1 cellular context compared by ENCODE assay signal in genomic region chr1:218377143-218377660, GRCh38.
A peak's percentile ranks its signal among the peaks of the same experiment; 100 is the strongest.
TF ChIP-seq lines count a peak whose summit lies in the region.

No MANE protein-coding gene starts in this region.

TF ChIP-seq in HEK293, 187 proteins besides CTCF, POLR2A, EP300 and RAD21 (continued from another document):
- TF ChIP-seq ZNF398 (tag by site-specific recombination; IDR thresholded peaks at IDR 0.05) (peak; percentile 93), ZNF600 (tag by site-specific recombination; IDR thresholded peaks at IDR 0.05) (no peak), ZBTB1 (tag by site-specific recombination; IDR thresholded peaks at IDR 0.05) (0 out of 2 replicates have a peak, but pooled peaks have one; percentile 75), ZNF394 (tag by site-specific recombination; IDR thresholded peaks at IDR 0.05; ENCODE audit: borderline replicate concordance) (peak; percentile 57), ZNF768 (tag by site-specific recombination; IDR thresholded peaks at IDR 0.05) (no peak), GLI2 (tag by site-specific recombination; IDR thresholded peaks at IDR 0.05; ENCODE audit: borderline replicate concordance, low read depth) (0 out of 2 replicates have a peak, but pooled peaks have one; percentile 41), ZNF629 (tag by site-specific recombination; IDR thresholded peaks at IDR 0.05) (peak; percentile 83), GLIS1 (tag by site-specific recombination; IDR thresholded peaks at IDR 0.05) (0 out of 2 replicates have a peak, but pooled peaks have one; percentile 0), ZNF555 (tag by site-specific recombination; conservative IDR thresholded peaks at IDR 0.05) (no peak), ZNF335 (tag by site-specific recombination; conservative IDR thresholded peaks at IDR 0.05) (0 out of 2 replicates have a peak, but pooled peaks have one; percentile 12), OSR2 (tag by site-specific recombination; IDR thresholded peaks at IDR 0.05) (peak; percentile 64; the same call in 1 of the 2 replicates), ZNF341 (tag by site-specific recombination; IDR thresholded peaks at IDR 0.05; ENCODE audit: low read depth) (0 out of 2 replicates have a peak, but pooled peaks have one; percentile 52), ZFP3 (tag by site-specific recombination; IDR thresholded peaks at IDR 0.05; ENCODE audit: low read depth) (no peak), ZNF132 (tag by site-specific recombination; IDR thresholded peaks at IDR 0.05; ENCODE audit: borderline replicate concordance) (no peak), BCL11A (tag by site-specific recombination; IDR thresholded peaks at IDR 0.05; ENCODE audit: low read depth) (peak; percentile 67; the same call in 1 of the 2 replicates), FEZF1 (tag by site-specific recombination; IDR thresholded peaks at IDR 0.05) (peak; percentile 48), ZNF843 (tag by site-specific recombination; IDR thresholded peaks at IDR 0.05) (peak; percentile 90), KLF10 (tag by site-specific recombination; IDR thresholded peaks at IDR 0.05) (peak; percentile 83), ZNF311 (tag by site-specific recombination; IDR thresholded peaks at IDR 0.05; ENCODE audit: borderline replicate concordance) (no peak), ZEB2 (tag by site-specific recombination; IDR thresholded peaks at IDR 0.05) (peak; percentile 92), ZNF174 (tag by site-specific recombination; IDR thresholded peaks at IDR 0.05) (no peak), ZNF423 (tag by site-specific recombination; IDR thresholded peaks at IDR 0.05) (no peak), ZNF324 (tag by site-specific recombination; IDR thresholded peaks at IDR 0.05) (peak; percentile 66; the same call in 1 of the 2 replicates), ZNF776 (tag by site-specific recombination; IDR thresholded peaks at IDR 0.05; ENCODE audit: borderline replicate concordance) (no peak), MZF1 (tag by site-specific recombination; IDR thresholded peaks at IDR 0.05; ENCODE audit: borderline replicate concordance) (peak; percentile 68; the same call in 1 of the 2 replicates), ZNF449 (tag by site-specific recombination; IDR thresholded peaks at IDR 0.05) (no peak), ZNF248 (tag by site-specific recombination; IDR thresholded peaks at IDR 0.05) (no peak), ZFP41 (tag by site-specific recombination; IDR thresholded peaks at IDR 0.05; ENCODE audit: borderline replicate concordance) (no peak)
- TF ChIP-seq, protein P1, sequence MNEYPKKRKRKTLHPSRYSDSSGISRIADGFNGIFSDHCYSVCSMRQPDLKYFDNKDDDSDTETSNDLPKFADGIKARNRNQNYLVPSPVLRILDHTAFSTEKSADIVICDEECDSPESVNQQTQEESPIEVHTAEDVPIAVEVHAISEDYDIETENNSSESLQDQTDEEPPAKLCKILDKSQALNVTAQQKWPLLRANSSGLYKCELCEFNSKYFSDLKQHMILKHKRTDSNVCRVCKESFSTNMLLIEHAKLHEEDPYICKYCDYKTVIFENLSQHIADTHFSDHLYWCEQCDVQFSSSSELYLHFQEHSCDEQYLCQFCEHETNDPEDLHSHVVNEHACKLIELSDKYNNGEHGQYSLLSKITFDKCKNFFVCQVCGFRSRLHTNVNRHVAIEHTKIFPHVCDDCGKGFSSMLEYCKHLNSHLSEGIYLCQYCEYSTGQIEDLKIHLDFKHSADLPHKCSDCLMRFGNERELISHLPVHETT (tag by site-specific recombination; IDR thresholded peaks at IDR 0.05) = peak; percentile 81; the same call in 1 of the 2 replicates
